ENCODE assay signal across 18 cellular contexts in the genomic region with DNA sequence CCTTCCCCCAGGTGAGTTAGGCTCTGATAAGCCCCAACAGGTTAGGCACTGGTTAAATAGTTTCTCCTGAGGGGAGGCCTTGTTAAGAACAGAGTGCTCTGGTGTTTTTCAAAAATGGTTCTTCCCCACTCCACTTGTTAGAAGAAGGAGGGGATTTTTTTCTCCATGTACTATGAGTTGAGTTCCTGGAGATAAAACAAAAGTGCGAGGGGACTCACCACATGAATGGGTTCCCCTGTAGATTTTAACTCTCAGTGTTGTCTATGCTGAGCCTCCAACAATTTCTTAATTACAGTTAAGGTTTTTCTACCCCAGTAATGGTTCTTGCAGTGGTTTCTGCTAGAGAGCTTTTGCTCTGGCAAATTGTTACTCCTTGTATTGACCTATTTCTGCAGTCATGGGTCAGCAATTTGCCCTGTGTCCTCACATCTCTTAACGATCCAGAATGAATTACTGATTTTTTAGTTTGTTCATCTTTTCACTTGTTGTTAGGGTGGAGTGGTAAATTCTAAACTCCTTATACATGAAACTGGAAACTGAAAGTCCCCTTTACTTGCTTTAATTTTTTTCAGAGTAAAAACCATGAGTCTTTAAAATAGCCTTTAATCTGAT. TPM values are rescaled to one million over a fixed set of nuclear protein-coding genes. Genes with fewer than 3 reads are reported as not detected.
DNase-seq lines count a peak whose midpoint lies in the region; ATAC-seq, FAIRE-seq and TF ChIP-seq lines count a peak whose summit lies in the region.
"Had no signal": no experiment of that assay in that cellular context is flagged by ENCODE, and none has a peak within 500 bp of the region (broad histone marks: within the 10 kb centered on the region; RNA-seq: fewer than 3 reads in every experiment).

No MANE protein-coding gene starts in this region.

- ATAC-seq in stimulated activated naive CD8-positive, alpha-beta T cell treated with anti-CD3 and anti-CD28 coated beads, Interleukin-15, Interleukin-2, amounts not matched to agents 100 U/mL and 50 U/mL, for 24 hours: no peak
- ATAC-seq in GM23338 (no peak), GM12878 (peak; percentile 66), GM21529 (IDR thresholded peaks at IDR 0.05; ENCODE audit: unreplicated experiment) (no peak), HG02970 (IDR thresholded peaks at IDR 0.05; ENCODE audit: low FRiP score, unreplicated experiment) (no peak)
- peak; percentile 37 for ATAC-seq in stimulated activated naive CD8-positive, alpha-beta T cell treated with anti-CD3 and anti-CD28 coated beads, Interleukin-15, amount 100 ng/mL, for 72 hours
- ATAC-seq: effector memory CD8-positive, alpha-beta T cell; K562 had no signal

- no peaks in the 10 kb centered on the region for H3K27me3 Mint-ChIP-seq in stimulated activated naive CD8-positive, alpha-beta T cell treated with anti-CD3 and anti-CD28 coated beads, Interleukin-15, Interleukin-2, amounts not matched to agents 100 ng/mL and 50 ng/mL, for 24 hours
- peaks cover 2% of the 10 kb centered on the region for H3K27me3 Mint-ChIP-seq in GM23338 (ENCODE audit: insufficient read depth, low read depth, poor library complexity)
- H3K27me3 Mint-ChIP-seq in stimulated activated naive CD8-positive, alpha-beta T cell treated with anti-CD3 and anti-CD28 coated beads, Interleukin-15, amount 100 ng/mL, for 72 hours: no peaks in the 10 kb centered on the region
- H3K27me3 Mint-ChIP-seq: CD8-positive, alpha-beta memory T cell; effector memory CD8-positive, alpha-beta T cell had no signal

- H3K27ac Mint-ChIP-seq in stimulated activated naive CD8-positive, alpha-beta T cell treated with anti-CD3 and anti-CD28 coated beads, Interleukin-15, Interleukin-2, amounts not matched to agents 100 ng/mL and 50 ng/mL, for 24 hours: peak overlapping the region; percentile 32
- H3K27ac Mint-ChIP-seq in GM23338: 0 out of 2 replicates have a peak overlapping the region, but pooled peaks have one; percentile 5
- H3K27ac Mint-ChIP-seq in stimulated activated naive CD8-positive, alpha-beta T cell treated with anti-CD3 and anti-CD28 coated beads, Interleukin-15, amount 100 ng/mL, for 72 hours: peak overlapping the region in 1 of 2 donors; percentile 2
- H3K27ac Mint-ChIP-seq: effector memory CD8-positive, alpha-beta T cell had no signal

- no peak for FAIRE-seq in GM12878 (lab: Jason Lieb, UNC)
- FAIRE-seq: colon, K562 had no signal

- H3K4me3 Mint-ChIP-seq in stimulated activated naive CD8-positive, alpha-beta T cell treated with anti-CD3 and anti-CD28 coated beads, Interleukin-15, Interleukin-2, amounts not matched to agents 100 ng/mL and 50 ng/mL, for 24 hours: no peak overlapping the region
- H3K4me3 Mint-ChIP-seq in GM23338: no peak overlapping the region
- H3K4me3 Mint-ChIP-seq in stimulated activated naive CD8-positive, alpha-beta T cell treated with anti-CD3 and anti-CD28 coated beads, Interleukin-15, amount 100 ng/mL, for 72 hours: no peak overlapping the region
- H3K4me3 Mint-ChIP-seq: effector memory CD8-positive, alpha-beta T cell had no signal

- H3K36me3 ChIP-seq in GM23338 (ENCODE audit: insufficient read depth) (no peaks in the 10 kb centered on the region), GM12878 (ENCODE audit: control insufficient read depth in 2 of 2, insufficient read depth in 2 of 2, low read length in 1 of 2) (peaks cover 0 to 4% of the 10 kb centered on the region in 2 experiments; a peak in 1 of 4 replicates)
- H3K36me3 ChIP-seq: brain microvascular endothelial cell, esophagus squamous epithelium had no signal

- no peak for DNase-seq in stimulated activated naive CD8-positive, alpha-beta T cell treated with anti-CD3 and anti-CD28 coated beads, Interleukin-15, Interleukin-2, amounts not matched to agents 100 U/mL and 50 U/mL, for 24 hours
- DNase-seq in GM23338 (ENCODE audit: low spot score) (peak; percentile 15), GM12878 (ENCODE audit: low read depth, low spot score) (peak; percentile 24), NCI-H1048 (lab: John Stamatoyannopoulos, UW) (no peak)
- no peak for DNase-seq in stimulated activated naive CD8-positive, alpha-beta T cell treated with anti-CD3 and anti-CD28 coated beads, Interleukin-15, amount 100 ng/mL, for 72 hours
- DNase-seq: activated T-cell treated with anti-CD3 and anti-CD28 coated beads, Interleukin-2, amount 50 U/mL, for 1 hour; brain microvascular endothelial cell; effector memory CD8-positive, alpha-beta T cell; esophagus squamous epithelium; NCI-H2029; PC-9; stimulated activated CD4-positive, alpha-beta T cell treated with anti-CD3 and anti-CD28 coated beads, Interleukin-4, amount 100 ng/mL, for 1 hour had no signal

- no TSS peak for BruUV-seq in GM12878 (replicated peaks; lab: Mats Ljungman, UMichigan)

- POLR2A ChIA-PET in GM12878 (lab: Charles Lee): interaction anchor here (2.0 kb wide), 1 partner anchor 11 kb away, joined by 7 read pairs; no protein-coding TSS in a partner anchor

- RAD21 ChIA-PET in GM12878 (lab: Charles Lee; ENCODE audit: unreplicated experiment): interaction anchor here (1.4 kb wide), 1 partner anchor 44 kb away, joined by 4 read pairs; the partner anchor contains the start of gene SCAMP1

- intact Hi-C loops in GM12878 (cut with micrococcal nuclease; ENCODE audit: unreplicated experiment): loop anchor here (5.0 kb wide), 1 partner anchor 32 kb away; no protein-coding TSS in a partner anchor

- H3K4me1 Mint-ChIP-seq in stimulated activated naive CD8-positive, alpha-beta T cell treated with anti-CD3 and anti-CD28 coated beads, Interleukin-15, Interleukin-2, amounts not matched to agents 100 ng/mL and 50 ng/mL, for 24 hours (ENCODE audit: low read depth): peaks cover 33% of the 10 kb centered on the region
- peaks cover 18% of the 10 kb centered on the region for H3K4me1 Mint-ChIP-seq in GM23338
- H3K4me1 Mint-ChIP-seq in stimulated activated naive CD8-positive, alpha-beta T cell treated with anti-CD3 and anti-CD28 coated beads, Interleukin-15, amount 100 ng/mL, for 72 hours: peaks cover 45% of the 10 kb centered on the region

- CTCF ChIA-PET in GM12878 (lab: Yijun Ruan, JAX): no interaction called here

- H3K9ac ChIP-seq in GM12878 (ENCODE audit: control insufficient read depth, insufficient read depth, low read length): peak overlapping the region; percentile 3; the same call in 1 of the 2 replicates

- in situ Hi-C loops in GM12878 (cut with MboI): no loop called here

- peaks cover 10% of the 10 kb centered on the region for H3K9me3 ChIP-seq in GM12878 (replicated peaks; ENCODE audit: control insufficient read depth, insufficient read depth, low read length)
- H3K9me3 ChIP-seq: esophagus squamous epithelium had no signal

- no peaks in the 10 kb centered on the region for H4K20me1 ChIP-seq in GM23338 (replicated peaks; ENCODE audit: insufficient read depth)
- H4K20me1 ChIP-seq in GM12878 (ENCODE audit: control insufficient read depth, insufficient read depth): no peaks in the 10 kb centered on the region

- H3K36me3 Mint-ChIP-seq in stimulated activated naive CD8-positive, alpha-beta T cell treated with anti-CD3 and anti-CD28 coated beads, Interleukin-15, Interleukin-2, amounts not matched to agents 100 ng/mL and 50 ng/mL, for 24 hours (ENCODE audit: low read depth): peaks cover 32% of the 10 kb centered on the region
- peaks cover 15% of the 10 kb centered on the region; the same call in 2 of the 3 replicates for H3K36me3 Mint-ChIP-seq in GM23338 (ENCODE audit: low read depth)

- H3K4me2 ChIP-seq in GM23338: no peak overlapping the region
- peak overlapping the region; percentile 52 for H3K4me2 ChIP-seq in GM12878 (ENCODE audit: control insufficient read depth, insufficient read depth)
- H3K4me2 ChIP-seq: PC-9 had no signal

- H3K79me2 ChIP-seq in GM23338 (replicated peaks; ENCODE audit: insufficient read depth) (peaks cover 30% of the 10 kb centered on the region), GM12878 (ENCODE audit: control insufficient read depth, insufficient read depth, low read length) (peaks cover 22% of the 10 kb centered on the region)

- TF ChIP-seq RAD21 in GM12878 (IDR thresholded peaks at IDR 0.05; ENCODE audit: insufficient read depth, low read depth, low read length): no peak

- TF ChIP-seq CTCF in GM23338 (conservative IDR thresholded peaks at IDR 0.05; ENCODE audit: low read depth in 2 of 2): no peak
- no peak for TF ChIP-seq CTCF in GM12878 (IDR thresholded peaks at IDR 0.05 in 2 of 3, conservative IDR thresholded peaks at IDR 0.05 in 1 of 3; ENCODE audit: control insufficient read depth in 2 of 3, extremely low read depth in 1 of 3, insufficient read depth in 1 of 3, low read depth in 3 of 3, low read length in 3 of 3)

- WGBS in GM12878 (ENCODE audit: insufficient coverage, insufficient replicate concordance, low lambda C conversion rate, missing lambda C conversion rate): 3% methylated on average over 2 of the region's 2 CpGs

- H3K27me3 ChIP-seq in GM23338 (ENCODE audit: insufficient read depth) (no peaks in the 10 kb centered on the region), GM12878 (replicated peaks in 1 of 2; ENCODE audit: control insufficient read depth in 2 of 2, insufficient read depth in 2 of 2, low read length in 1 of 2) (no peaks in the 10 kb centered on the region)
- H3K27me3 ChIP-seq: brain microvascular endothelial cell, esophagus squamous epithelium had no signal

- H3K27ac ChIP-seq in GM23338 (ENCODE audit: low read depth) (0 out of 2 replicates have a peak overlapping the region, but pooled peaks have one; percentile 2), GM12878 (ENCODE audit: control insufficient read depth, insufficient read depth) (peak overlapping the region; percentile 66)
- H3K27ac ChIP-seq: brain microvascular endothelial cell, esophagus squamous epithelium, PC-9 had no signal

- TF ChIP-seq POLR2A in GM12878 (IDR thresholded peaks at IDR 0.05; ENCODE audit: low read depth, low read length): no peak

- TF ChIP-seq EP300 in GM12878 (IDR thresholded peaks at IDR 0.05; ENCODE audit: borderline replicate concordance in 1 of 2, control insufficient read depth in 1 of 2, low read depth in 2 of 2, low read length in 2 of 2): no peak

- H3K4me1 ChIP-seq in GM23338 (ENCODE audit: insufficient read depth) (peaks cover 16% of the 10 kb centered on the region), GM12878 (ENCODE audit: control insufficient read depth, insufficient read depth, low read length) (peaks cover 16% of the 10 kb centered on the region; the same call in 1 of the 2 replicates)

- H3K9me3 Mint-ChIP-seq in stimulated activated naive CD8-positive, alpha-beta T cell treated with anti-CD3 and anti-CD28 coated beads, Interleukin-15, Interleukin-2, amounts not matched to agents 100 ng/mL and 50 ng/mL, for 24 hours: peaks cover 9% of the 10 kb centered on the region
- H3K9me3 Mint-ChIP-seq in GM23338: no peaks in the 10 kb centered on the region
- H3K9me3 Mint-ChIP-seq in stimulated activated naive CD8-positive, alpha-beta T cell treated with anti-CD3 and anti-CD28 coated beads, Interleukin-15, amount 100 ng/mL, for 72 hours: peaks cover 0 to 17% of the 10 kb centered on the region in 2 donors
- H3K9me3 Mint-ChIP-seq: CD8-positive, alpha-beta memory T cell; effector memory CD8-positive, alpha-beta T cell had no signal

- no peaks in the 10 kb centered on the region for H3K9me2 ChIP-seq in GM23338 (ENCODE audit: insufficient read depth)

- H2AFZ ChIP-seq in GM23338 (no peak overlapping the region), GM12878 (ENCODE audit: control insufficient read depth, low read depth, low read length) (peak overlapping the region; percentile 37; the same call in 1 of the 2 replicates)
- H2AFZ ChIP-seq: PC-9 had no signal

- H3K4me3 ChIP-seq in GM23338 (no peak overlapping the region), GM12878 (peak overlapping the region; percentile 51)
- H3K4me3 ChIP-seq: esophagus squamous epithelium, K562, PC-9 had no signal

- SMC1A ChIA-PET in GM12878 (lab: Charles Lee; ENCODE audit: uncharacterized antibody, unreplicated experiment): interaction anchor here (0.7 to 2.9 kb wide), 3 partner anchors 28 to 62 kb away, joined by 3 to 8 read pairs (median 3); no protein-coding TSS in a partner anchor

- no peaks in the 10 kb centered on the region for H3F3A ChIP-seq in GM23338 (replicated peaks; ENCODE audit: low read depth)

RNA-seq across cellular contexts. Expression of gene SCAMP1, which starts 44.4 kb away (rescaled TPM):
- total RNA-seq in GM23338 (2014; rRNA removed; shearing (Covaris generic)): 53.0 and 53.9 TPM in 2 replicates
- 22.1 and 26.8 TPM in 2 replicates for polyA plus RNA-seq in GM23338 (2016; fragmentation: Nextera tagmentation; extraction: Ambion mirVana)
- 44.5 and 47.9 TPM in 2 replicates for total RNA-seq in GM12878 (2013; cell fraction: nucleolus; rRNA removed)
- total RNA-seq in GM12878 (2014; rRNA removed): 16.5 and 18.1 TPM in 2 replicates
- total RNA-seq in GM12878 (2014; rRNA removed; fragmentation: Illumina TruSeq; extraction: Trizol): 18.8 and 19.6 TPM in 2 replicates
- 20.9 and 22.0 TPM in 2 replicates for total RNA-seq in GM12878 (2021)
- polyA plus RNA-seq in GM12878 (2011; ENCODE audit: low read depth): 3.3 TPM
- 22.3 and 30.8 TPM in 2 replicates for polyA plus RNA-seq in GM12878 (2011; rRNA removed)
- polyA plus RNA-seq in GM12878 (2011; cell fraction: cytosol; rRNA removed): 9.9 and 11.8 TPM in 2 replicates
- polyA plus RNA-seq in GM12878 (2011; cell fraction: nucleus; rRNA removed): 6.0 and 8.3 TPM in 2 replicates
- polyA plus RNA-seq in GM12878 (2012): 6.2 and 8.4 TPM in 2 replicates
- polyA plus RNA-seq in GM12878 (2014; fragmentation: Illumina TruSeq; extraction: Trizol): 12.9 and 17.6 TPM in 2 replicates
- 10 to 100 TPM in 1 of 2 experiments, 1 to 10 TPM in 1; 9.1 to 21.2 TPM for polyA plus RNA-seq in GM12878 (2014; fragmentation: Nextera tagmentation; extraction: Ambion mirVana)
- polyA plus RNA-seq in GM12878 (2014; rRNA removed): 6.4 and 6.5 TPM in 2 replicates
- polyA plus RNA-seq in GM12878 (2016; fragmentation: Nextera tagmentation; extraction: Ambion mirVana): 10 to 100 TPM; 21.8 to 27.9 TPM
- 33.5 and 48.1 TPM in 2 replicates for polyA minus RNA-seq in GM12878 (2011; rRNA and poly(A)+ RNA removed)
- 13.1 and 16.0 TPM in 2 replicates for polyA minus RNA-seq in GM12878 (2011; cell fraction: cytosol; rRNA and poly(A)+ RNA removed)
- polyA minus RNA-seq in GM12878 (2011; cell fraction: nucleus; rRNA and poly(A)+ RNA removed): 19.2 and 29.9 TPM in 2 replicates

Comparison
In these comparisons a context has a peak if more than half of its experiments do, and no peak if none do; other contexts are left out.
1. ATAC-seq: peak in GM12878 (single experiment) and stimulated activated naive CD8-positive, alpha-beta T cell treated with anti-CD3 and anti-CD28 coated beads, Interleukin-15, amount 100 ng/mL, for 72 hours (single experiment); none in stimulated activated naive CD8-positive, alpha-beta T cell treated with anti-CD3 and anti-CD28 coated beads, Interleukin-15, Interleukin-2, amounts not matched to agents 100 U/mL and 50 U/mL, for 24 hours (single experiment), GM23338 (single experiment), GM21529 (single experiment) and HG02970 (single experiment).
2. DNase-seq: peak in GM23338 (single experiment) and GM12878 (single experiment); none in stimulated activated naive CD8-positive, alpha-beta T cell treated with anti-CD3 and anti-CD28 coated beads, Interleukin-15, Interleukin-2, amounts not matched to agents 100 U/mL and 50 U/mL, for 24 hours (single experiment), stimulated activated naive CD8-positive, alpha-beta T cell treated with anti-CD3 and anti-CD28 coated beads, Interleukin-15, amount 100 ng/mL, for 72 hours (0 of 2) and NCI-H1048 (single experiment).